ENCODE assay signal across 9 cellular contexts in genomic region chr2:25293958-25294513, GRCh38. TPM values are rescaled to one million over a fixed set of nuclear protein-coding genes. Genes with fewer than 3 reads are reported as not detected.
DNase-seq lines count a peak whose midpoint lies in the region; ATAC-seq and TF ChIP-seq lines count a peak whose summit lies in the region.
"Had no signal": no experiment of that assay in that cellular context is flagged by ENCODE, and none has a peak within 500 bp of the region (broad histone marks: within the 10 kb centered on the region; RNA-seq: fewer than 3 reads in every experiment).

No MANE protein-coding gene starts in this region.

- peaks cover 39% of the 10 kb centered on the region for H3K36me3 Mint-ChIP-seq in activated CD8-positive, alpha-beta T cell treated with anti-CD3 and anti-CD28 coated beads, Interleukin-2, amount 10 ng/mL, durations not matched to agents 7 days and 5 days (ENCODE audit: low read depth)

- H3K27ac ChIP-seq in layer of hippocampus (ENCODE audit: low read depth, low read length) = peak overlapping the region; percentile 93
- peak overlapping the region; percentile 91 to 96 for H3K27ac ChIP-seq in thoracic aorta

- peaks cover 30 to 57% of the 10 kb centered on the region in 2 donors for H3K4me1 ChIP-seq in thoracic aorta (ENCODE audit: control insufficient read depth in 1 of 2, low read depth in 2 of 2)

- H3K4me3 Mint-ChIP-seq in activated CD8-positive, alpha-beta T cell treated with anti-CD3 and anti-CD28 coated beads, Interleukin-2, amount 10 ng/mL, durations not matched to agents 7 days and 5 days = peak overlapping the region; percentile 70

- no peaks in the 10 kb centered on the region for H3K36me3 ChIP-seq in thoracic aorta

- CTCF ChIA-PET in activated CD8-positive, alpha-beta T cell treated with anti-CD3 and anti-CD28 coated beads, Interleukin-2, amount 10 ng/mL, durations not matched to agents 7 days and 5 days (lab: Charles Lee) = interaction anchor here (1.1 to 4.7 kb wide), 9 partner anchors 8 to 273 kb away, joined by 3 to 62 read pairs (median 8); no protein-coding TSS in a partner anchor

- ATAC-seq in activated CD8-positive, alpha-beta T cell treated with anti-CD3 and anti-CD28 coated beads, Interleukin-2, amount 10 ng/mL, durations not matched to agents 7 days and 5 days = peak; percentile 16
- ATAC-seq in thoracic aorta (ENCODE audit: insufficient number of reproducible peaks, low FRiP score, low read depth) = no peak
- no peak for ATAC-seq in SK-N-SH treated with all-trans-retinoic acid at 6 μM for 48 hours

- TF ChIP-seq CTCF in thoracic aorta (IDR thresholded peaks at IDR 0.05) = no peak
- no peak for TF ChIP-seq CTCF in foreskin fibroblast (IDR thresholded peaks at IDR 0.05; ENCODE audit: low read depth, low read length)

- peak overlapping the region; percentile 93 for H3K27ac Mint-ChIP-seq in activated CD8-positive, alpha-beta T cell treated with anti-CD3 and anti-CD28 coated beads, Interleukin-2, amount 10 ng/mL, durations not matched to agents 7 days and 5 days

- H3K4me1 Mint-ChIP-seq in activated CD8-positive, alpha-beta T cell treated with anti-CD3 and anti-CD28 coated beads, Interleukin-2, amount 10 ng/mL, durations not matched to agents 7 days and 5 days (ENCODE audit: low read depth) = peaks cover 68% of the 10 kb centered on the region

- H3K27me3 ChIP-seq in layer of hippocampus (ENCODE audit: control insufficient read depth, insufficient read depth, low read length) (no peaks in the 10 kb centered on the region), thoracic aorta (replicated peaks; ENCODE audit: insufficient read depth) (no peaks in the 10 kb centered on the region)

- POLR2A ChIA-PET in activated CD8-positive, alpha-beta T cell treated with anti-CD3 and anti-CD28 coated beads, Interleukin-2, amount 10 ng/mL, durations not matched to agents 7 days and 5 days (lab: Charles Lee) = interaction anchor here (1.1 to 4.0 kb wide), 12 partner anchors 8 to 78 kb away, joined by 3 to 58 read pairs (median 7); no protein-coding TSS in a partner anchor

- no peaks in the 10 kb centered on the region for H3K9me3 ChIP-seq in thoracic aorta

- peak; percentile 40 for DNase-seq in activated CD4-positive, alpha-beta T cell treated with anti-CD3 and anti-CD28 coated beads for 48 hours
- DNase-seq in activated CD4-positive, alpha-beta T cell treated with anti-CD3 and anti-CD28 coated beads, Interleukin-2, amount 50 U/mL, for 4 hours = no peak
- peak; percentile 51 for DNase-seq in activated CD8-positive, alpha-beta T cell treated with anti-CD3 and anti-CD28 coated beads, Interleukin-2, amount 10 ng/mL, durations not matched to agents 7 days and 5 days
- DNase-seq in thoracic aorta (ENCODE audit: low spot score) = no peak
- no peak for DNase-seq in activated gamma-delta T cell (lab: John Stamatoyannopoulos, UW)
- no peak for DNase-seq in foreskin fibroblast
- DNase-seq: ACHN had no signal

- no peaks in the 10 kb centered on the region for H3K27me3 Mint-ChIP-seq in activated CD8-positive, alpha-beta T cell treated with anti-CD3 and anti-CD28 coated beads, Interleukin-2, amount 10 ng/mL, durations not matched to agents 7 days and 5 days (ENCODE audit: low read depth)

- H3K4me3 ChIP-seq in thoracic aorta (peak overlapping the region; percentile 63), foreskin fibroblast (ENCODE audit: low read depth in 1 of 2, low read length in 2 of 2) (no peak overlapping the region)

- no peaks in the 10 kb centered on the region for H3K9me3 Mint-ChIP-seq in activated CD8-positive, alpha-beta T cell treated with anti-CD3 and anti-CD28 coated beads, Interleukin-2, amount 10 ng/mL, durations not matched to agents 7 days and 5 days (ENCODE audit: insufficient read depth)

TF ChIP-seq in SK-N-SH treated with all-trans-retinoic acid at 6 μM for 48 hours, 23 proteins besides CTCF, POLR2A, EP300 and RAD21 (continues in another document):
- TF ChIP-seq ZNF8 (CRISPR knock-in tag; IDR thresholded peaks at IDR 0.05) (no peak), BACH2 (CRISPR knock-in tag; IDR thresholded peaks at IDR 0.05; ENCODE audit: borderline replicate concordance) (no peak), SNAI2 (CRISPR knock-in tag; IDR thresholded peaks at IDR 0.05) (no peak), TOX (CRISPR knock-in tag; IDR thresholded peaks at IDR 0.05; ENCODE audit: borderline replicate concordance) (no peak), ZC3H10 (CRISPR knock-in tag; IDR thresholded peaks at IDR 0.05) (no peak), OSR1 (CRISPR knock-in tag; IDR thresholded peaks at IDR 0.05) (no peak), CSDC2 (CRISPR knock-in tag; IDR thresholded peaks at IDR 0.05) (no peak), ZFP3 (CRISPR knock-in tag; IDR thresholded peaks at IDR 0.05) (no peak), CREB5 (CRISPR knock-in tag; IDR thresholded peaks at IDR 0.05; ENCODE audit: low read depth) (no peak), GLIS3 (CRISPR knock-in tag; IDR thresholded peaks at IDR 0.05) (no peak), ZFP30 (CRISPR knock-in tag; IDR thresholded peaks at IDR 0.05) (no peak), ZNF70 (CRISPR knock-in tag; IDR thresholded peaks at IDR 0.05) (no peak), ARNTL (CRISPR knock-in tag; IDR thresholded peaks at IDR 0.05; ENCODE audit: borderline replicate concordance, low read depth) (no peak), ZNF565 (CRISPR knock-in tag; conservative IDR thresholded peaks at IDR 0.05; ENCODE audit: low read depth) (no peak)
- TF ChIP-seq, protein P1, sequence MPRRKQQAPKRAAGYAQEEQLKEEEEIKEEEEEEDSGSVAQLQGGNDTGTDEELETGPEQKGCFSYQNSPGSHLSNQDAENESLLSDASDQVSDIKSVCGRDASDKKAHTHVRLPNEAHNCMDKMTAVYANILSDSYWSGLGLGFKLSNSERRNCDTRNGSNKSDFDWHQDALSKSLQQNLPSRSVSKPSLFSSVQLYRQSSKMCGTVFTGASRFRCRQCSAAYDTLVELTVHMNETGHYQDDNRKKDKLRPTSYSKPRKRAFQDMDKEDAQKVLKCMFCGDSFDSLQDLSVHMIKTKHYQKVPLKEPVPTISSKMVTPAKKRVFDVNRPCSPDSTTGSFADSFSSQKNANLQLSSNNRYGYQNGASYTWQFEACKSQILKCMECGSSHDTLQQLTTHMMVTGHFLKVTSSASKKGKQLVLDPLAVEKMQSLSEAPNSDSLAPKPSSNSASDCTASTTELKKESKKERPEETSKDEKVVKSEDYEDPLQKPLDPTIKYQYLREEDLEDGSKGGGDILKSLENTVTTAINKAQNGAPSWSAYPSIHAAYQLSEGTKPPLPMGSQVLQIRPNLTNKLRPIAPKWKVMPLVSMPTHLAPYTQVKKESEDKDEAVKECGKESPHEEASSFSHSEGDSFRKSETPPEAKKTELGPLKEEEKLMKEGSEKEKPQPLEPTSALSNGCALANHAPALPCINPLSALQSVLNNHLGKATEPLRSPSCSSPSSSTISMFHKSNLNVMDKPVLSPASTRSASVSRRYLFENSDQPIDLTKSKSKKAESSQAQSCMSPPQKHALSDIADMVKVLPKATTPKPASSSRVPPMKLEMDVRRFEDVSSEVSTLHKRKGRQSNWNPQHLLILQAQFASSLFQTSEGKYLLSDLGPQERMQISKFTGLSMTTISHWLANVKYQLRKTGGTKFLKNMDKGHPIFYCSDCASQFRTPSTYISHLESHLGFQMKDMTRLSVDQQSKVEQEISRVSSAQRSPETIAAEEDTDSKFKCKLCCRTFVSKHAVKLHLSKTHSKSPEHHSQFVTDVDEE (CRISPR knock-in tag; IDR thresholded peaks at IDR 0.05) = no peak
- TF ChIP-seq, protein P2, sequence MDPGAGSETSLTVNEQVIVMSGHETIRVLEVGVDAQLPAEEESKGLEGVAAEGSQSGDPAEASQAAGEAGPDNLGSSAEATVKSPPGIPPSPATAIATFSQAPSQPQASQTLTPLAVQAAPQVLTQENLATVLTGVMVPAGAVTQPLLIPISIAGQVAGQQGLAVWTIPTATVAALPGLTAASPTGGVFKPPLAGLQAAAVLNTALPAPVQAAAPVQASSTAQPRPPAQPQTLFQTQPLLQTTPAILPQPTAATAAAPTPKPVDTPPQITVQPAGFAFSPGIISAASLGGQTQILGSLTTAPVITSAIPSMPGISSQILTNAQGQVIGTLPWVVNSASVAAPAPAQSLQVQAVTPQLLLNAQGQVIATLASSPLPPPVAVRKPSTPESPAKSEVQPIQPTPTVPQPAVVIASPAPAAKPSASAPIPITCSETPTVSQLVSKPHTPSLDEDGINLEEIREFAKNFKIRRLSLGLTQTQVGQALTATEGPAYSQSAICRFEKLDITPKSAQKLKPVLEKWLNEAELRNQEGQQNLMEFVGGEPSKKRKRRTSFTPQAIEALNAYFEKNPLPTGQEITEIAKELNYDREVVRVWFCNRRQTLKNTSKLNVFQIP (CRISPR knock-in tag; IDR thresholded peaks at IDR 0.05; ENCODE audit: borderline replicate concordance, low read depth) = no peak
- TF ChIP-seq, protein P3, sequence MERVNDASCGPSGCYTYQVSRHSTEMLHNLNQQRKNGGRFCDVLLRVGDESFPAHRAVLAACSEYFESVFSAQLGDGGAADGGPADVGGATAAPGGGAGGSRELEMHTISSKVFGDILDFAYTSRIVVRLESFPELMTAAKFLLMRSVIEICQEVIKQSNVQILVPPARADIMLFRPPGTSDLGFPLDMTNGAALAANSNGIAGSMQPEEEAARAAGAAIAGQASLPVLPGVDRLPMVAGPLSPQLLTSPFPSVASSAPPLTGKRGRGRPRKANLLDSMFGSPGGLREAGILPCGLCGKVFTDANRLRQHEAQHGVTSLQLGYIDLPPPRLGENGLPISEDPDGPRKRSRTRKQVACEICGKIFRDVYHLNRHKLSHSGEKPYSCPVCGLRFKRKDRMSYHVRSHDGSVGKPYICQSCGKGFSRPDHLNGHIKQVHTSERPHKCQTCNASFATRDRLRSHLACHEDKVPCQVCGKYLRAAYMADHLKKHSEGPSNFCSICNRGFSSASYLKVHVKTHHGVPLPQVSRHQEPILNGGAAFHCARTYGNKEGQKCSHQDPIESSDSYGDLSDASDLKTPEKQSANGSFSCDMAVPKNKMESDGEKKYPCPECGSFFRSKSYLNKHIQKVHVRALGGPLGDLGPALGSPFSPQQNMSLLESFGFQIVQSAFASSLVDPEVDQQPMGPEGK (CRISPR knock-in tag; IDR thresholded peaks at IDR 0.05; ENCODE audit: borderline replicate concordance) = no peak

RNA-seq across cellular contexts. Expression of gene DNMT3A, which starts 47.7 kb away (rescaled TPM):
- 10 to 100 TPM; 76.4 to 79.8 TPM for total RNA-seq in activated CD8-positive, alpha-beta T cell treated with anti-CD3 and anti-CD28 coated beads, Interleukin-2, amount 10 ng/mL, durations not matched to agents 7 days and 5 days
- total RNA-seq in thoracic aorta = 10 to 100 TPM; 17.7 to 24.3 TPM

Comparison
In these comparisons a context has a peak if more than half of its experiments do, and no peak if none do; other contexts are left out.
1. DNase-seq: peak in activated CD4-positive, alpha-beta T cell treated with anti-CD3 and anti-CD28 coated beads for 48 hours (single experiment) and activated CD8-positive, alpha-beta T cell treated with anti-CD3 and anti-CD28 coated beads, Interleukin-2, amount 10 ng/mL, durations not matched to agents 7 days and 5 days (single experiment); none in activated CD4-positive, alpha-beta T cell treated with anti-CD3 and anti-CD28 coated beads, Interleukin-2, amount 50 U/mL, for 4 hours (0 of 2), thoracic aorta (single experiment), activated gamma-delta T cell (single experiment) and foreskin fibroblast (0 of 2).